13 cellular contexts compared by ENCODE assay signal in the genomic region with DNA sequence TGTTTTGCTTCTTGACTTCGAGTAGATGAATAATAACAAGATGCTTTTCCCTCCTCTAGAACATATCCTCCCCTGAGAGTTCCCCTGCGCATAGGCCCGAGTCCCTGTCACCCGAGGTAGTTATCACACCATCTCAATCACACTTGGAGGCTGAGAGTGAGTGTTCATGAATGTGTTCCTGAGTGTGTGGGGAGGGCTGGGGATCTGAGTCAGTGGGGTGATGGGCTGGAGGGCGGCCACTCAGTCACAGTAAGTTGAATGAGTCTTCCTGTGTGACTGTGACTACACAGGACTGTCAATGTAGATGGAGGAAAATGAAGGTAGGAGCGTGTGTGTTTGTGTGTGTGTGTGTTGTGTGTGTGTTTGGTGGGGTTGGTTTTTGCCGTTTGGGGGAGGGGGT.
DNase-seq lines count a peak whose midpoint lies in the region; TF ChIP-seq lines count a peak whose summit lies in the region.
"Had no signal": no experiment of that assay in that cellular context is flagged by ENCODE, and none has a peak within 500 bp of the region (broad histone marks: within the 10 kb centered on the region; RNA-seq: fewer than 3 reads in every experiment).

No MANE protein-coding gene starts in this region.

- no peak overlapping the region for H3K4me3 ChIP-seq in brain microvascular endothelial cell (ENCODE audit: low read depth, low read length)
- H3K4me3 ChIP-seq in spleen, result no peak overlapping the region
- H3K4me3 ChIP-seq: esophagus muscularis mucosa, skin epidermis had no signal

- WGBS in spleen, 5 donors, result 87 to 94% (median 93%) methylated on average over 7 of the region's 7 CpGs

- TF ChIP-seq CTCF in brain microvascular endothelial cell (IDR thresholded peaks at IDR 0.05; ENCODE audit: low read depth, low read length, missing control alignments) (no peak), spleen (IDR thresholded peaks at IDR 0.05 in 8 of 11, conservative IDR thresholded peaks at IDR 0.05 in 3 of 11) (no peak)

- H3K27me3 ChIP-seq in brain microvascular endothelial cell (replicated peaks), result no peaks in the 10 kb centered on the region
- no peaks in the 10 kb centered on the region for H3K27me3 ChIP-seq in spleen (replicated peaks in 1 of 7)
- H3K27me3 ChIP-seq: esophagus muscularis mucosa had no signal

- H3K36me3 ChIP-seq in brain microvascular endothelial cell (replicated peaks) (peaks cover 80% of the 10 kb centered on the region), spleen (peaks cover 7 to 100% (median 94%) of the 10 kb centered on the region in 6 donors)

- intact Hi-C loops in spleen (cut with DNase I; ENCODE audit: low total_unique reads), result no loop called here

- H3K4me1 ChIP-seq in spleen, result no peaks in the 10 kb centered on the region
- H3K4me1 ChIP-seq: esophagus muscularis mucosa had no signal

- H3K9me3 ChIP-seq in spleen, result no peaks in the 10 kb centered on the region
- H3K9me3 ChIP-seq: esophagus muscularis mucosa had no signal

- no peak for TF ChIP-seq POLR2A in spleen (IDR thresholded peaks at IDR 0.05)

- in situ Hi-C loops in brain microvascular endothelial cell (cut with HindIII; ENCODE audit: low pct_ligation_motif_present, low sequenced_read_pairs), result loop anchor here (25.0 kb wide), 1 partner anchor 106 kb away; a partner anchor contains a TSS

- H3K27ac ChIP-seq in brain microvascular endothelial cell (no peak overlapping the region), spleen (no peak overlapping the region)
- H3K27ac ChIP-seq: esophagus muscularis mucosa, KMS-11 had no signal

- peak; percentile 61 for DNase-seq in activated CD8-positive, alpha-beta memory T cell treated with anti-CD3 and anti-CD28 coated beads, Interleukin-2, amount 50 U/mL, for 48 hours
- DNase-seq in activated CD8-positive, alpha-beta memory T cell treated with anti-CD3 and anti-CD28 coated beads, Interleukin-2, amount 50 U/mL, for 4 hours, result no peak
- DNase-seq in RKO (ENCODE audit: low spot score) (peak; percentile 47), brain microvascular endothelial cell (peak; percentile 7), spleen (no peak), SK-N-DZ (ENCODE audit: low spot score) (no peak)
- DNase-seq in stimulated activated CD4-positive, alpha-beta T cell treated with anti-CD3 and anti-CD28 coated beads, Interleukin-4, amount 100 ng/mL, for 24 hours, result peak; percentile 8
- no peak for DNase-seq in effector CD8-positive, alpha-beta T cell (lab: John Stamatoyannopoulos, UW)
- DNase-seq: activated effector memory CD4-positive, alpha-beta T cell treated with anti-CD3 and anti-CD28 coated beads, Interleukin-2, amount 50 U/mL, for 16 hours; NCI-H526 had no signal

Comparison
In these comparisons a context has a peak if more than half of its experiments do, and no peak if none do; other contexts are left out.
1. DNase-seq: peak in activated CD8-positive, alpha-beta memory T cell treated with anti-CD3 and anti-CD28 coated beads, Interleukin-2, amount 50 U/mL, for 48 hours (single experiment), RKO (single experiment), brain microvascular endothelial cell (single experiment) and stimulated activated CD4-positive, alpha-beta T cell treated with anti-CD3 and anti-CD28 coated beads, Interleukin-4, amount 100 ng/mL, for 24 hours (single experiment); none in activated CD8-positive, alpha-beta memory T cell treated with anti-CD3 and anti-CD28 coated beads, Interleukin-2, amount 50 U/mL, for 4 hours (single experiment), spleen (single experiment), SK-N-DZ (single experiment) and effector CD8-positive, alpha-beta T cell (single experiment).